8 cellular contexts compared by ENCODE assay signal in the genomic region with DNA sequence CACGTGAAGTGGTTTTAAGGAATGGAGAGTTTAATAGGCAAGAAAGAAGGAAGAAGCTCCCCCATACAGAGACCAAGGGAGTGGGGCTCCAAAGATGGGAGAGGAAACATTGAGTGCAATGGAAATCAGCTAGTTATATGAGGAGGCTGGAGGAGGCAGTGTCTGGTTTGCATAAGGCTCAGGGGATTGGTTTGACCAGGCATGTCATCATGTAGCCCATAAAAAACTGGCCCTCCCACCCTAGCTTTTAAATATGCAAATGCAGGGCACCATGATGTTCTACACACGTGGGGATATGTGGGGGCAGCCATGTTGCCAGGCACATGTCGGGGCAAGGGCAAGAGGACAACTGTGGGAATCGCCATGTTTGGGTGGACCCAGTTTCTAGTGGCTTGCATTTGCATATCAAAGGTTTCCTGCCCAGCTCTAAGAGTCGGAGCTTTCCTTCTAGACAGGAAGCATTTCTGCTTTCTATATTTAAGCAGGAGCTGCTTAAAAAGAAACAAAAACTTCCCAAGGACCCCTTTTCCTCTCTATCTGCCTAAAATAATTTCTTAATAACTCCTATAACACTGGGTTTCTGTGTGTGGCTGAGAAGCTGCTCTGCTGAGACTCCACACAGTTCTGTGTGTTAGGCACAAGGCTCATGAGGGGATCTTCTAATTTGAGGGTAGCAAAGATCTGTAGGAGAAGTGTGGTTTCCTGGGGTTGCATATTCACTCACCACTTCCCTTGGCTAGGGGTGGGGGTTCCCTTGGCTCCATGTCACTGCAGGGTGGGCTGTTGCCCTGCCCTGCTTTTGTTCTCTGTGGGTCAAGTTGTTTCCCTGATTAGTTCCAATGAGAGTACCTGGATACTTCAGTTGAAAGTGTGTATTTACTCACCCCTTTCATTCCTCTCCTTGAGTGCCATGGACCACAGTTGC.
DNase-seq lines count a peak whose midpoint lies in the region; ATAC-seq and TF ChIP-seq lines count a peak whose summit lies in the region.

No MANE protein-coding gene starts in this region.

- no peaks in the 10 kb centered on the region for H3K36me3 ChIP-seq in gastrocnemius medialis

- no peaks in the 10 kb centered on the region for H3K27me3 Mint-ChIP-seq in activated CD4-positive, alpha-beta T cell treated with anti-CD3 and anti-CD28 coated beads for 36 hours

- H3K27ac ChIP-seq in gastrocnemius medialis = no peak overlapping the region

- CTCF ChIA-PET in activated CD4-positive, alpha-beta T cell treated with anti-CD3 and anti-CD28 coated beads for 36 hours (lab: Charles Lee) = interaction anchor here (1.0 kb wide), 1 partner anchor 56 kb away, joined by 3 read pairs; no protein-coding TSS in a partner anchor

- H3K4me1 ChIP-seq in gastrocnemius medialis = no peaks in the 10 kb centered on the region

- in situ Hi-C loops in gastrocnemius medialis (cut with MboI; ENCODE audit: low sequenced_read_pairs in 4 of 4) = no loop called here

- peak; percentile 65 for ATAC-seq in activated CD4-positive, alpha-beta T cell treated with anti-CD3 and anti-CD28 coated beads for 36 hours
- peak; percentile 89 for ATAC-seq in stimulated activated naive CD8-positive, alpha-beta T cell treated with anti-CD3 and anti-CD28 coated beads, Interleukin-15, Interleukin-2, amounts not matched to agents 100 U/mL and 50 U/mL, for 24 hours
- ATAC-seq in gastrocnemius medialis = no peak

- H3K36me3 Mint-ChIP-seq in activated CD4-positive, alpha-beta T cell treated with anti-CD3 and anti-CD28 coated beads for 36 hours (ENCODE audit: low read depth) = peaks cover 9% of the 10 kb centered on the region

- no peak overlapping the region for H3K4me3 ChIP-seq in gastrocnemius medialis

- intact Hi-C loops in activated CD4-positive, alpha-beta T cell treated with anti-CD3 and anti-CD28 coated beads for 36 hours (cut with DNase I, micrococcal nuclease) = loop anchor here in 1 of 2 experiments (10.0 kb wide), 1 partner anchor 172 kb away; no protein-coding TSS in a partner anchor
- intact Hi-C loops in gastrocnemius medialis (cut with DNase I; ENCODE audit: low total_unique reads) = no loop called here

- H3K27ac Mint-ChIP-seq in activated CD4-positive, alpha-beta T cell treated with anti-CD3 and anti-CD28 coated beads for 36 hours = peak overlapping the region; percentile 76

- H3K4me1 Mint-ChIP-seq in activated CD4-positive, alpha-beta T cell treated with anti-CD3 and anti-CD28 coated beads for 36 hours = peaks cover 48% of the 10 kb centered on the region

- DNase-seq in activated CD4-positive, alpha-beta T cell treated with anti-CD3 and anti-CD28 coated beads for 36 hours = peak; percentile 45
- DNase-seq in activated CD4-positive, alpha-beta T cell treated with anti-CD3 and anti-CD28 coated beads for 1 hour = no peak
- DNase-seq in KG1 (lab: John Stamatoyannopoulos, UW) = peak; percentile 24
- DNase-seq in activated T-cell treated with anti-CD3 and anti-CD28 coated beads, Interleukin-2, amount 50 U/mL, for 48 hours = peak; percentile 43 to 48
- peak; percentile 50 for DNase-seq in stimulated activated naive CD8-positive, alpha-beta T cell treated with anti-CD3 and anti-CD28 coated beads, Interleukin-15, Interleukin-2, amounts not matched to agents 100 U/mL and 50 U/mL, for 24 hours
- DNase-seq in gastrocnemius medialis = no peak
- DNase-seq in kidney tubule cell (ENCODE audit: low spot score) = no peak
- DNase-seq in C1 segment of cervical spinal cord (lab: John Stamatoyannopoulos, UW) = no peak

- no peaks in the 10 kb centered on the region for H3K9me3 Mint-ChIP-seq in activated CD4-positive, alpha-beta T cell treated with anti-CD3 and anti-CD28 coated beads for 36 hours (ENCODE audit: low read depth)

- no peaks in the 10 kb centered on the region for H3K9me3 ChIP-seq in gastrocnemius medialis

- TF ChIP-seq CTCF in gastrocnemius medialis (IDR thresholded peaks at IDR 0.05 in 4 of 5, conservative IDR thresholded peaks at IDR 0.05 in 1 of 5) = no peak

- no peak overlapping the region for H3K4me3 Mint-ChIP-seq in activated CD4-positive, alpha-beta T cell treated with anti-CD3 and anti-CD28 coated beads for 36 hours

- POLR2A ChIA-PET in activated CD4-positive, alpha-beta T cell treated with anti-CD3 and anti-CD28 coated beads for 36 hours (lab: Charles Lee) = no interaction called here

- TF ChIP-seq POLR2A in gastrocnemius medialis (IDR thresholded peaks at IDR 0.05) = no peak

- no peaks in the 10 kb centered on the region for H3K27me3 ChIP-seq in gastrocnemius medialis

Comparison
In these comparisons a context has a peak if more than half of its experiments do, and no peak if none do; other contexts are left out.
1. DNase-seq: peak in activated CD4-positive, alpha-beta T cell treated with anti-CD3 and anti-CD28 coated beads for 36 hours (single experiment), KG1 (single experiment), activated T-cell treated with anti-CD3 and anti-CD28 coated beads, Interleukin-2, amount 50 U/mL, for 48 hours (2 of 2) and stimulated activated naive CD8-positive, alpha-beta T cell treated with anti-CD3 and anti-CD28 coated beads, Interleukin-15, Interleukin-2, amounts not matched to agents 100 U/mL and 50 U/mL, for 24 hours (single experiment); none in activated CD4-positive, alpha-beta T cell treated with anti-CD3 and anti-CD28 coated beads for 1 hour (single experiment), gastrocnemius medialis (0 of 2), kidney tubule cell (single experiment) and C1 segment of cervical spinal cord (0 of 14).
2. ATAC-seq: peak in activated CD4-positive, alpha-beta T cell treated with anti-CD3 and anti-CD28 coated beads for 36 hours (single experiment) and stimulated activated naive CD8-positive, alpha-beta T cell treated with anti-CD3 and anti-CD28 coated beads, Interleukin-15, Interleukin-2, amounts not matched to agents 100 U/mL and 50 U/mL, for 24 hours (single experiment); none in gastrocnemius medialis (0 of 2).